In genomic region chr20:56383334-56383733, GRCh38 we compare ENCODE assay signal across 18 cellular contexts. TPM values are rescaled to one million over a fixed set of nuclear protein-coding genes. Genes with fewer than 3 reads are reported as not detected.
DNase-seq lines count a peak whose midpoint lies in the region; ATAC-seq and TF ChIP-seq lines count a peak whose summit lies in the region.
"Had no signal": no experiment of that assay in that cellular context is flagged by ENCODE, and none has a peak within 500 bp of the region (broad histone marks: within the 10 kb centered on the region; RNA-seq: fewer than 3 reads in every experiment).

No MANE protein-coding gene starts in this region.

- no peaks in the 10 kb centered on the region for H3K9me3 Mint-ChIP-seq in chondrocyte (ENCODE audit: low read depth)
- no peaks in the 10 kb centered on the region for H3K9me3 Mint-ChIP-seq in mesothelial cell of epicardium
- H3K9me3 Mint-ChIP-seq: GM23338 had no signal

- no peak for ATAC-seq in DND-41 (ENCODE audit: insufficient read depth, low read depth)
- no peak for ATAC-seq in gastroesophageal sphincter
- ATAC-seq: A549, GM23338 had no signal

- H3K27me3 ChIP-seq in DND-41 (ENCODE audit: insufficient read depth, low read length, poor library complexity) = no peaks in the 10 kb centered on the region
- H3K27me3 ChIP-seq in Loucy (ENCODE audit: insufficient read depth, low read length, poor library complexity, severe bottlenecking) = no peaks in the 10 kb centered on the region
- no peaks in the 10 kb centered on the region for H3K27me3 ChIP-seq in right atrium auricular region
- no peaks in the 10 kb centered on the region for H3K27me3 ChIP-seq in gastroesophageal sphincter
- H3K27me3 ChIP-seq: BLaER1 treated with 17β-estradiol and CSF1 and Interleukin-3, amounts not matched to agents 10 nM and 100 nM had no signal

- H3K27ac Mint-ChIP-seq in chondrocyte (ENCODE audit: unreplicated experiment) (peak overlapping the region; percentile 22), mesothelial cell of epicardium (peak overlapping the region; percentile 58)
- H3K27ac Mint-ChIP-seq: GM23338 had no signal

- H3K79me2 ChIP-seq in DND-41 (ENCODE audit: insufficient read depth, low read length) (peaks cover 87% of the 10 kb centered on the region), Loucy (ENCODE audit: insufficient read depth, low read length) (peaks cover 89% of the 10 kb centered on the region)

- peaks cover 21% of the 10 kb centered on the region for H3K4me1 ChIP-seq in DND-41 (ENCODE audit: insufficient read depth, low read length)
- H3K4me1 ChIP-seq in Loucy (ENCODE audit: insufficient read depth, low read length, poor library complexity, severe bottlenecking) = peaks cover 60% of the 10 kb centered on the region
- no peaks in the 10 kb centered on the region for H3K4me1 ChIP-seq in right atrium auricular region
- H3K4me1 ChIP-seq in gastroesophageal sphincter = no peaks in the 10 kb centered on the region

- H2AFZ ChIP-seq in DND-41 (ENCODE audit: low read depth, low read length) = no peak overlapping the region
- H2AFZ ChIP-seq in Loucy (ENCODE audit: low read length) = no peak overlapping the region
- H2AFZ ChIP-seq: GM23338 had no signal

- H3K27ac ChIP-seq in DND-41 (ENCODE audit: low read length) (no peak overlapping the region), right atrium auricular region (no peak overlapping the region), gastroesophageal sphincter (no peak overlapping the region)
- H3K27ac ChIP-seq: A549; BLaER1 treated with 17β-estradiol and CSF1 and Interleukin-3, amounts not matched to agents 10 nM and 100 nM; HL-60 had no signal

- H3K4me1 Mint-ChIP-seq in chondrocyte (ENCODE audit: low read depth) (peaks cover 29% of the 10 kb centered on the region), mesothelial cell of epicardium (peaks cover 17% of the 10 kb centered on the region)

- H3K9ac ChIP-seq in DND-41 (ENCODE audit: low read depth, low read length) (no peak overlapping the region), Loucy (ENCODE audit: low read depth, low read length, poor library complexity, severe bottlenecking) (peak overlapping the region; percentile 23)
- H3K9ac ChIP-seq: BLaER1 treated with 17β-estradiol and CSF1 and Interleukin-3, amounts not matched to agents 10 nM and 100 nM had no signal

- H3F3A ChIP-seq in Loucy (ENCODE audit: low read depth) = no peaks in the 10 kb centered on the region

- H3K4me3 ChIP-seq in DND-41 (ENCODE audit: low read depth in 1 of 2, low read length in 2 of 2) (no peak overlapping the region), Loucy (ENCODE audit: low read length, poor library complexity, severe bottlenecking) (peak overlapping the region; percentile 22), right atrium auricular region (no peak overlapping the region), gastroesophageal sphincter (no peak overlapping the region)
- H3K4me3 ChIP-seq: A549; BLaER1 treated with 17β-estradiol and CSF1 and Interleukin-3, amounts not matched to agents 10 nM and 100 nM; GM23338 had no signal

- 85 to 88% methylated on average over 2 to 5 of the region's 8 CpGs for WGBS in gastroesophageal sphincter (ENCODE audit: low coverage in 1 of 2), 2 donors

- H3K9me2 ChIP-seq in Loucy (replicated peaks; ENCODE audit: low read depth, low read length) = no peaks in the 10 kb centered on the region

- no peak for TF ChIP-seq POLR2A in gastroesophageal sphincter (IDR thresholded peaks at IDR 0.05)

- TF ChIP-seq CTCF in DND-41 (IDR thresholded peaks at IDR 0.05; ENCODE audit: borderline replicate concordance, extremely low read depth, low read length, poor library complexity, severe bottlenecking) (no peak), Loucy (conservative IDR thresholded peaks at IDR 0.05; ENCODE audit: low read length) (no peak), chondrocyte (IDR thresholded peaks at IDR 0.05) (no peak), mesothelial cell of epicardium (IDR thresholded peaks at IDR 0.05; ENCODE audit: unreplicated experiment) (no peak), right atrium auricular region (IDR thresholded peaks at IDR 0.05) (no peak), gastroesophageal sphincter (IDR thresholded peaks at IDR 0.05) (no peak)

- H3K4me3 Mint-ChIP-seq in chondrocyte (ENCODE audit: unreplicated experiment) (no peak overlapping the region), mesothelial cell of epicardium (no peak overlapping the region)
- H3K4me3 Mint-ChIP-seq: GM23338 had no signal

- H3K27me3 Mint-ChIP-seq in chondrocyte (ENCODE audit: low read depth) (no peaks in the 10 kb centered on the region), mesothelial cell of epicardium (ENCODE audit: low read depth) (no peaks in the 10 kb centered on the region)

- H4K20me1 ChIP-seq in DND-41 (ENCODE audit: insufficient read depth, low read length) (peaks cover 19% of the 10 kb centered on the region), Loucy (ENCODE audit: insufficient read depth, low read length, poor library complexity, severe bottlenecking) (peaks cover 32% of the 10 kb centered on the region)

- H3K36me3 Mint-ChIP-seq in chondrocyte (ENCODE audit: low read depth) (peaks cover 5% of the 10 kb centered on the region), mesothelial cell of epicardium (peaks cover 22% of the 10 kb centered on the region)

- H3K4me2 ChIP-seq in DND-41 (ENCODE audit: insufficient read depth, low read length) (peak overlapping the region; percentile 5; the same call in 1 of the 2 replicates), Loucy (ENCODE audit: low read depth, low read length, poor library complexity, severe bottlenecking) (peak overlapping the region; percentile 83)
- H3K4me2 ChIP-seq: A549; BLaER1 treated with 17β-estradiol and CSF1 and Interleukin-3, amounts not matched to agents 10 nM and 100 nM; GM23338 had no signal

- no peak for DNase-seq in DND-41
- no peak for DNase-seq in chondrocyte (ENCODE audit: low spot score)
- DNase-seq in mesothelial cell of epicardium (ENCODE audit: low spot score in 2 of 2, unreplicated experiment in 2 of 2) = no peak
- DNase-seq in right atrium auricular region (ENCODE audit: low spot score) = no peak
- DNase-seq in activated T-cell treated with anti-CD3 and anti-CD28 coated beads, Interleukin-2, amount 50 U/mL, for 1 hour = no peak
- DNase-seq: DMS79 treated with DMSO at 0.1 percent for 48 hours, MV-4-11, NCI-H1417, NCI-H187 treated with DMSO at 0.1 percent for 48 hours, NCI-H345, NCI-H526 treated with DMSO at 0.1 percent for 48 hours, SIG-M5 had no signal

- TF ChIP-seq EP300 in gastroesophageal sphincter (IDR thresholded peaks at IDR 0.05) = no peak

- H3K9me3 ChIP-seq in DND-41 (ENCODE audit: insufficient read depth, low read length, severe bottlenecking) (no peaks in the 10 kb centered on the region), Loucy (ENCODE audit: insufficient read depth, low read depth, low read length) (no peaks in the 10 kb centered on the region), right atrium auricular region (no peaks in the 10 kb centered on the region), gastroesophageal sphincter (no peaks in the 10 kb centered on the region)
- H3K9me3 ChIP-seq: A549; BLaER1 treated with 17β-estradiol and CSF1 and Interleukin-3, amounts not matched to agents 10 nM and 100 nM had no signal

- H3K36me3 ChIP-seq in DND-41 (ENCODE audit: insufficient read depth, low read length) (peaks cover 92% of the 10 kb centered on the region), Loucy (ENCODE audit: insufficient read depth, low read length) (peaks cover 83% of the 10 kb centered on the region), right atrium auricular region (no peaks in the 10 kb centered on the region), gastroesophageal sphincter (peaks cover 0 to 3% of the 10 kb centered on the region in 2 donors)

RNA-seq across cellular contexts. Expression of gene AURKA, which starts 8.7 kb away (rescaled TPM):
- total RNA-seq in chondrocyte = 8.7 to 10.5 TPM (median 9.6 TPM) in 3 replicates
- 13.2 to 14.7 TPM (median 14.4 TPM) in 3 replicates for total RNA-seq in mesothelial cell of epicardium
- total RNA-seq in right atrium auricular region = 1 to 10 TPM; 2.0 to 7.6 TPM
- total RNA-seq in gastroesophageal sphincter = 1 to 10 TPM in 3 of 4 donors, under 1 TPM in 1; 0.54 to 2.5 (median 1.6) TPM

RNA-seq across cellular contexts. Expression of gene CSTF1, which starts 9.1 kb away (rescaled TPM):
- total RNA-seq in chondrocyte (23.7 to 33.1 TPM (median 26.0 TPM) in 3 replicates), mesothelial cell of epicardium (36.8 to 43.5 TPM (median 40.9 TPM) in 3 replicates), right atrium auricular region (10 to 100 TPM; 16.4 to 22.8 TPM), gastroesophageal sphincter (10 to 100 TPM; 15.3 to 33.1 (median 22.4) TPM)

RNA-seq across cellular contexts. Expression of gene FAM210B, which starts 24.6 kb away (rescaled TPM):
- total RNA-seq in chondrocyte = 32.2 to 44.0 TPM (median 32.6 TPM) in 3 replicates
- 64.9 to 66.9 TPM (median 66.4 TPM) in 3 replicates for total RNA-seq in mesothelial cell of epicardium
- total RNA-seq in right atrium auricular region = 10 to 100 TPM; 26.3 to 29.9 TPM
- 10 to 100 TPM; 57.4 to 79.9 (median 59.3) TPM for total RNA-seq in gastroesophageal sphincter

RNA-seq across cellular contexts. Expression of gene CASS4, which starts 28.7 kb away (rescaled TPM):
- 0.10 to 0.39 TPM in 2 of 3 replicates, not detected in the other for total RNA-seq in chondrocyte
- 0.67 to 0.78 TPM (median 0.72 TPM) in 3 replicates for total RNA-seq in mesothelial cell of epicardium
- 1 to 10 TPM; 2.0 to 2.4 TPM for total RNA-seq in right atrium auricular region
- 1 to 10 TPM; 1.2 to 9.0 (median 4.4) TPM for total RNA-seq in gastroesophageal sphincter
- total RNA-seq: GM23338 had no signal
